ENCODE assay signal across 18 cellular contexts in the genomic region with DNA sequence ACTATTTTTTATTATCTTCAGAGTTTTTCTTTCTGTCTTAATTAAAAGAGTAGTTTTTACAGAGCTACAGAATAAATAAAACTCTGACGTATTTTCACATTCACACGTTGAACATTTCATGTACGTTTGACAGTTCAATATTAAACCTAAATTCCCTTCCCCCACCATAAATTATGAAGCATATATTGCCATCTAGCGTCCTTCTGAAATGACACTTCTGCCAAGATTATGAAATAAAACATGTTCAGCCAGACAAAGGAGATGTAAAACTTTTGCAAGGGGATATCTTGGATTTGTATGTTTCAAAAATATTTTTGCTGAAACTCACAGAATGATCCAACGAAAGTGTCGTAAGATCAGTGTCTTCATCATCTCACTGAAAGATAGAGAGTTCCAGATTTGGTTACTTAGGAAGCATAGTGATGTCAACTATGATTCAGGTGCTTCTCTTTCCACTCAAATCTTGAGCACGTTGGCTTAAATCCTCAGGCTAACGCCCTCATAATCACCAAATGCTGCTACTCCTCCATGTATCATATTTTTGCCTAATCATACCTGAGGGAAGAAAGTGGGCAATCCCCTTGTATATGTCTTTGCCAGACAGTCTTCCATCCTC.
DNase-seq lines count a peak whose midpoint lies in the region; ATAC-seq and TF ChIP-seq lines count a peak whose summit lies in the region.
"Had no signal": no experiment of that assay in that cellular context is flagged by ENCODE, and none has a peak within 500 bp of the region (broad histone marks: within the 10 kb centered on the region; RNA-seq: fewer than 3 reads in every experiment).

No MANE protein-coding gene starts in this region.

- H3K4me1 ChIP-seq in BE2C (0 out of 2 replicates have a peak, but pooled peaks cover 4% of the 10 kb centered on the region), PC-3 (ENCODE audit: insufficient read depth, low read length) (peaks cover 8% of the 10 kb centered on the region; the same call in 1 of the 2 replicates)
- H3K4me1 ChIP-seq: adrenal gland; BLaER1 treated with 17β-estradiol and CSF1 and Interleukin-3, amounts not matched to agents 10 nM and 100 nM; SJCRH30 had no signal

- no peak overlapping the region for H3K4me3 ChIP-seq in BE2C (ENCODE audit: low read depth, low read length)
- no peak overlapping the region for H3K4me3 ChIP-seq in PC-3 (ENCODE audit: low read length)
- H3K4me3 ChIP-seq in fibroblast of the aortic adventitia (ENCODE audit: low read depth, low read length): no peak overlapping the region
- H3K4me3 ChIP-seq: adrenal gland; BLaER1 treated with 17β-estradiol and CSF1 and Interleukin-3, amounts not matched to agents 10 nM and 100 nM; dorsolateral prefrontal cortex; SJCRH30 had no signal

- H3K9me2 ChIP-seq in PC-3 (replicated peaks; ENCODE audit: low read length): no peaks in the 10 kb centered on the region

- no peaks in the 10 kb centered on the region for H3K79me2 ChIP-seq in PC-3 (ENCODE audit: low read length)

- no peaks in the 10 kb centered on the region for H3K36me3 Mint-ChIP-seq in effector memory CD8-positive, alpha-beta T cell (ENCODE audit: insufficient read depth)
- H3K36me3 Mint-ChIP-seq: naive thymus-derived CD8-positive, alpha-beta T cell had no signal

- H3K4me3 Mint-ChIP-seq in effector memory CD8-positive, alpha-beta T cell: no peak overlapping the region
- H3K4me3 Mint-ChIP-seq: naive thymus-derived CD8-positive, alpha-beta T cell; stimulated activated naive CD8-positive, alpha-beta T cell treated with anti-CD3 and anti-CD28 coated beads, Interleukin-15, Interleukin-2, amounts not matched to agents 100 ng/mL and 50 ng/mL, for 24 hours had no signal

- POLR2A ChIA-PET in PC-3 (lab: Charles Lee; ENCODE audit: unreplicated experiment): no interaction called here

- no peaks in the 10 kb centered on the region for H3K27me3 ChIP-seq in BE2C
- H3K27me3 ChIP-seq in PC-3 (ENCODE audit: low read length): no peaks in the 10 kb centered on the region
- H3K27me3 ChIP-seq: adrenal gland; BLaER1 treated with 17β-estradiol and CSF1 and Interleukin-3, amounts not matched to agents 10 nM and 100 nM; SJCRH30 had no signal

- no TSS peak for BruUV-seq in PC-3 (replicated peaks; lab: Mats Ljungman, UMichigan)

- peak overlapping the region; percentile 37; the same call in 1 of the 2 replicates for H2AFZ ChIP-seq in PC-3 (ENCODE audit: low read length)

- DNase-seq in BE2C (no peak), HS-5 (ENCODE audit: low read depth) (peak; percentile 13), PC-3 (peak; percentile 63), fibroblast of the aortic adventitia (ENCODE audit: low read depth) (peak; percentile 26), NCI-H69 (lab: John Stamatoyannopoulos, UW) (no peak), foreskin melanocyte (no peak)
- DNase-seq in stimulated activated CD4-positive, alpha-beta T cell treated with anti-CD3 and anti-CD28 coated beads, Interleukin-4, amount 100 ng/mL, for 24 hours: no peak
- no peak for DNase-seq in effector memory CD8-positive, alpha-beta T cell
- DNase-seq: activated CD4-positive, CD25-positive, alpha-beta regulatory T cell; adrenal gland; dorsolateral prefrontal cortex; naive thymus-derived CD8-positive, alpha-beta T cell; NCI-H1092 treated with DMSO at 0.1 percent for 48 hours; NCI-H510A treated with DMSO at 0.1 percent for 48 hours; right cardiac atrium had no signal

- no peak overlapping the region for H3K27ac Mint-ChIP-seq in effector memory CD8-positive, alpha-beta T cell
- H3K27ac Mint-ChIP-seq: naive thymus-derived CD8-positive, alpha-beta T cell; stimulated activated naive CD8-positive, alpha-beta T cell treated with anti-CD3 and anti-CD28 coated beads, Interleukin-15, Interleukin-2, amounts not matched to agents 100 ng/mL and 50 ng/mL, for 24 hours had no signal

- TF ChIP-seq CTCF in BE2C (IDR thresholded peaks at IDR 0.05; ENCODE audit: low read depth, low read length) (peak; percentile 47), PC-3 (conservative IDR thresholded peaks at IDR 0.05; ENCODE audit: low read depth, low read length) (peak; percentile 74), fibroblast of the aortic adventitia (IDR thresholded peaks at IDR 0.05; ENCODE audit: insufficient read depth, low read length) (peak; percentile 21)

- H3K9me3 ChIP-seq in BE2C: no peaks in the 10 kb centered on the region
- H3K9me3 ChIP-seq in PC-3 (ENCODE audit: low read length): no peaks in the 10 kb centered on the region
- H3K9me3 ChIP-seq: adrenal gland; BLaER1 treated with 17β-estradiol and CSF1 and Interleukin-3, amounts not matched to agents 10 nM and 100 nM; SJCRH30 had no signal

- H3K9me3 Mint-ChIP-seq in effector memory CD8-positive, alpha-beta T cell: peaks cover 6 to 7% of the 10 kb centered on the region in 2 donors
- H3K9me3 Mint-ChIP-seq: stimulated activated naive CD8-positive, alpha-beta T cell treated with anti-CD3 and anti-CD28 coated beads, Interleukin-15, Interleukin-2, amounts not matched to agents 100 ng/mL and 50 ng/mL, for 24 hours had no signal

- no peaks in the 10 kb centered on the region for H3K27me3 Mint-ChIP-seq in effector memory CD8-positive, alpha-beta T cell
- H3K27me3 Mint-ChIP-seq: naive thymus-derived CD8-positive, alpha-beta T cell; stimulated activated naive CD8-positive, alpha-beta T cell treated with anti-CD3 and anti-CD28 coated beads, Interleukin-15, Interleukin-2, amounts not matched to agents 100 ng/mL and 50 ng/mL, for 24 hours had no signal

- no peaks in the 10 kb centered on the region for H3F3A ChIP-seq in PC-3 (ENCODE audit: low read length, unreplicated experiment)

- H3K27ac ChIP-seq in PC-3 (ENCODE audit: low read length): no peak overlapping the region
- H3K27ac ChIP-seq: adrenal gland; BLaER1 treated with 17β-estradiol and CSF1 and Interleukin-3, amounts not matched to agents 10 nM and 100 nM; dorsolateral prefrontal cortex; SJCRH30 had no signal

- no peaks in the 10 kb centered on the region for H3K4me1 Mint-ChIP-seq in effector memory CD8-positive, alpha-beta T cell (ENCODE audit: low read depth in 2 of 2)
- H3K4me1 Mint-ChIP-seq: naive thymus-derived CD8-positive, alpha-beta T cell had no signal

- intact Hi-C loops in PC-3 (cut with micrococcal nuclease): loop anchor here (5.0 to 10.0 kb wide), 2 partner anchors 237 to 474 kb away; no protein-coding TSS in a partner anchor

- CTCF ChIA-PET in PC-3 (lab: Charles Lee): no interaction called here

- peak; percentile 31 for ATAC-seq in PC-3
- ATAC-seq in effector memory CD8-positive, alpha-beta T cell (replicated peaks): no peak
- ATAC-seq: naive thymus-derived CD8-positive, alpha-beta T cell; right cardiac atrium had no signal

- H3K36me3 ChIP-seq in BE2C (no peaks in the 10 kb centered on the region), PC-3 (ENCODE audit: low read depth, low read length) (no peaks in the 10 kb centered on the region)
- H3K36me3 ChIP-seq: adrenal gland; BLaER1 treated with 17β-estradiol and CSF1 and Interleukin-3, amounts not matched to agents 10 nM and 100 nM; SJCRH30 had no signal

- no peaks in the 10 kb centered on the region for H4K20me1 ChIP-seq in PC-3 (ENCODE audit: low read length)
- H4K20me1 ChIP-seq: BLaER1 treated with 17β-estradiol and CSF1 and Interleukin-3, amounts not matched to agents 10 nM and 100 nM had no signal

- no peak overlapping the region for H3K9ac ChIP-seq in PC-3 (ENCODE audit: low read length)
- H3K9ac ChIP-seq: BLaER1 treated with 17β-estradiol and CSF1 and Interleukin-3, amounts not matched to agents 10 nM and 100 nM had no signal

- H3K4me2 ChIP-seq in PC-3 (ENCODE audit: low read length): peak overlapping the region; percentile 20; the same call in 1 of the 2 replicates
- H3K4me2 ChIP-seq: BLaER1 treated with 17β-estradiol and CSF1 and Interleukin-3, amounts not matched to agents 10 nM and 100 nM had no signal

Comparison
In these comparisons a context has a peak if more than half of its experiments do, and no peak if none do; other contexts are left out.
1. DNase-seq: peak in HS-5 (single experiment), PC-3 (single experiment) and fibroblast of the aortic adventitia (single experiment); none in BE2C (single experiment), stimulated activated CD4-positive, alpha-beta T cell treated with anti-CD3 and anti-CD28 coated beads, Interleukin-4, amount 100 ng/mL, for 24 hours (single experiment), effector memory CD8-positive, alpha-beta T cell (0 of 3), NCI-H69 (single experiment) and foreskin melanocyte (single experiment).
2. CTCF ChIP-seq: peak in every context shown above with its lines; median percentile 74 in PC-3; 47 in BE2C; 21 in fibroblast of the aortic adventitia.